In the genomic region with DNA sequence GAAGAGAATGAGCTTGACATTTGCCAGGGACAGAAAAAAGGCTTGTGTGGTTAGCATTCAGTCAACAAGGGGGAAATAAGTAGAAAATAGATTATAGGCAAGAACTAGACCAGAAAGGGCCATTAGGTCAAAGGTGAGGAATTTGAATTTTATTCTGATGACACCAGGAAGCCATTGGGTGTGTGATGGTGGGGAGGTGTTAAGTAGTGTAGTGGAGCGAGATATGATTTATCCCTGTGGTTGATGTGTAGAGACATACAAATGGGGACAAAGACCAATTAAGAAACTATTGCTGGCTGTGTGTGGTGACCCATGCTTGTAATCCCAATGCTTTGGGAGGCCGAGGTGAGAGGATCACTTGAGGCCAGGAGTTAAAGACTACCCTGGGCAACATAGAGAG, we compare ENCODE assay signal across 17 cellular contexts.
"Had no signal": no experiment of that assay in that cellular context is flagged by ENCODE, and none has a peak within 500 bp of the region (broad histone marks: within the 10 kb centered on the region; RNA-seq: fewer than 3 reads in every experiment).

No MANE protein-coding gene starts in this region.

- H3K9me3 ChIP-seq: heart right ventricle, prostate gland had no signal

- H3K27me3 Mint-ChIP-seq: activated CD4-positive, alpha-beta memory T cell treated with anti-CD3 and anti-CD28 coated beads, Interleukin-2, amount 10 ng/mL, durations not matched to agents 7 days and 5 days; activated CD4-positive, alpha-beta T cell treated with anti-CD3 and anti-CD28 coated beads for 36 hours; activated naive CD8-positive, alpha-beta T cell treated with anti-CD3 and anti-CD28 coated beads, Interleukin-2, amount 10 ng/mL, durations not matched to agents 7 days and 5 days; stimulated activated naive CD8-positive, alpha-beta T cell treated with anti-CD3 and anti-CD28 coated beads, Interleukin-15, amount 100 ng/mL, for 72 hours had no signal

- H3K4me1 Mint-ChIP-seq: activated naive CD8-positive, alpha-beta T cell treated with anti-CD3 and anti-CD28 coated beads, Interleukin-2, amount 10 ng/mL, durations not matched to agents 7 days and 5 days had no signal

- H3K9me3 Mint-ChIP-seq: activated CD4-positive, alpha-beta memory T cell treated with anti-CD3 and anti-CD28 coated beads, Interleukin-2, amount 10 ng/mL, durations not matched to agents 7 days and 5 days; activated naive CD8-positive, alpha-beta T cell treated with anti-CD3 and anti-CD28 coated beads, Interleukin-2, amount 10 ng/mL, durations not matched to agents 7 days and 5 days; activated T-cell treated with anti-CD3 and anti-CD28 coated beads, Interleukin-2, amount 50 U/mL, for 72 hours; stimulated activated naive CD8-positive, alpha-beta T cell treated with anti-CD3 and anti-CD28 coated beads, Interleukin-15, amount 100 ng/mL, for 72 hours had no signal

- FAIRE-seq: bronchial epithelial cell, frontal cortex had no signal

- H3K27ac Mint-ChIP-seq: activated CD4-positive, alpha-beta T cell treated with anti-CD3 and anti-CD28 coated beads for 36 hours; activated naive CD8-positive, alpha-beta T cell treated with anti-CD3 and anti-CD28 coated beads, Interleukin-2, amount 10 ng/mL, durations not matched to agents 7 days and 5 days; stimulated activated naive CD8-positive, alpha-beta T cell treated with anti-CD3 and anti-CD28 coated beads, Interleukin-15, amount 100 ng/mL, for 72 hours had no signal

- H3K4me3 Mint-ChIP-seq: activated CD4-positive, alpha-beta memory T cell treated with anti-CD3 and anti-CD28 coated beads, Interleukin-2, amount 10 ng/mL, durations not matched to agents 7 days and 5 days; activated CD4-positive, alpha-beta T cell treated with anti-CD3 and anti-CD28 coated beads for 36 hours; activated naive CD8-positive, alpha-beta T cell treated with anti-CD3 and anti-CD28 coated beads, Interleukin-2, amount 10 ng/mL, durations not matched to agents 7 days and 5 days; activated T-cell treated with anti-CD3 and anti-CD28 coated beads, Interleukin-2, amount 50 U/mL, for 72 hours; stimulated activated naive CD8-positive, alpha-beta T cell treated with anti-CD3 and anti-CD28 coated beads, Interleukin-15, amount 100 ng/mL, for 72 hours had no signal

- H3K27me3 ChIP-seq: heart right ventricle had no signal

- H3K4me3 ChIP-seq: heart right ventricle, prostate gland had no signal

- H3K27ac ChIP-seq: heart right ventricle, prostate gland, WERI-Rb-1 had no signal

- H3K36me3 ChIP-seq: prostate gland, WERI-Rb-1 had no signal

- H3K4me1 ChIP-seq: prostate gland had no signal

- ATAC-seq: activated CD4-positive, alpha-beta T cell treated with anti-CD3 and anti-CD28 coated beads for 36 hours; activated T-cell treated with anti-CD3 and anti-CD28 coated beads, Interleukin-2, amount 50 U/mL, for 72 hours; heart right ventricle; left ventricle myocardium superior; stimulated activated naive CD8-positive, alpha-beta T cell treated with anti-CD3 and anti-CD28 coated beads, Interleukin-15, amount 100 ng/mL, for 72 hours had no signal

- DNase-seq: activated CD4-positive, alpha-beta memory T cell treated with anti-CD3 and anti-CD28 coated beads, Interleukin-2, amount 10 ng/mL, durations not matched to agents 7 days and 5 days; activated CD4-positive, alpha-beta T cell treated with anti-CD3 and anti-CD28 coated beads for 36 hours; activated CD8-positive, alpha-beta memory T cell treated with anti-CD3 and anti-CD28 coated beads, Interleukin-2, amount 50 U/mL, for 4 hours; activated naive CD8-positive, alpha-beta T cell treated with anti-CD3 and anti-CD28 coated beads, Interleukin-2, amount 10 ng/mL, durations not matched to agents 7 days and 5 days; activated T-cell treated with anti-CD3 and anti-CD28 coated beads, Interleukin-2, amount 50 U/mL, for 72 hours; aorta; heart right ventricle; islet precursor cell; left ventricle myocardium superior; stimulated activated CD4-positive, alpha-beta T cell treated with anti-CD3 and anti-CD28 coated beads, Interleukin-15, amount 100 ng/mL, for 24 hours; stimulated activated CD4-positive, alpha-beta T cell treated with anti-CD3 and anti-CD28 coated beads, Interleukin-4, amount 100 ng/mL, for 24 hours; stimulated activated naive CD8-positive, alpha-beta T cell treated with anti-CD3 and anti-CD28 coated beads, Interleukin-15, amount 100 ng/mL, for 72 hours; T-helper 9 cell; WERI-Rb-1 had no signal
